ENCODE assay signal across 11 cellular contexts in genomic region chr6:134415194-134415593, GRCh38.
"Had no signal": no experiment of that assay in that cellular context is flagged by ENCODE, and none has a peak within 500 bp of the region (broad histone marks: within the 10 kb centered on the region; RNA-seq: fewer than 3 reads in every experiment).

No MANE protein-coding gene starts in this region.

- H3K27ac Mint-ChIP-seq: activated naive CD4-positive, alpha-beta T cell treated with anti-CD3 and anti-CD28 coated beads for 36 hours; endodermal cell; nephron progenitor cell; stimulated activated memory B cell treated with anti-CD40 and anti-IgM and Interleukin-4, amounts not matched to agents 10 μg/mL and 1 μg/mL and 100 μg/mL, for 72 hours had no signal

- H3K4me1 Mint-ChIP-seq: endodermal cell had no signal

- H3K4me3 Mint-ChIP-seq: activated naive CD4-positive, alpha-beta T cell treated with anti-CD3 and anti-CD28 coated beads for 36 hours; endodermal cell; nephron progenitor cell; stimulated activated memory B cell treated with anti-CD40 and anti-IgM and Interleukin-4, amounts not matched to agents 10 μg/mL and 1 μg/mL and 100 μg/mL, for 72 hours had no signal

- H3K27me3 Mint-ChIP-seq: stimulated activated memory B cell treated with anti-CD40 and anti-IgM and Interleukin-4, amounts not matched to agents 10 μg/mL and 1 μg/mL and 100 μg/mL, for 72 hours had no signal

- H3K36me3 Mint-ChIP-seq: stimulated activated memory B cell treated with anti-CD40 and anti-IgM and Interleukin-4, amounts not matched to agents 10 μg/mL and 1 μg/mL and 100 μg/mL, for 72 hours had no signal

- DNase-seq: activated CD4-positive, alpha-beta T cell treated with anti-CD3 and anti-CD28 coated beads, Interleukin-2, amount 50 U/mL, for 4 hours; activated CD4-positive, CD25-positive, alpha-beta regulatory T cell; activated naive CD4-positive, alpha-beta T cell treated with anti-CD3 and anti-CD28 coated beads for 36 hours; activated T-cell treated with anti-CD3 and anti-CD28 coated beads for 4 hours; endodermal cell; kidney glomerular epithelial cell; mesendoderm; nephron progenitor cell; stimulated activated CD4-positive, alpha-beta T cell treated with anti-CD3 and anti-CD28 coated beads, Interleukin-12 subunit alpha, Interleukin-12 subunit beta, amount 100 ng/mL, for 4 hours; stimulated activated CD4-positive, alpha-beta T cell treated with anti-CD3 and anti-CD28 coated beads, Interleukin-2, amount 100 ng/mL, for 24 hours had no signal
